Comparison of ENCODE assay signal across 29 cellular contexts in the genomic region with DNA sequence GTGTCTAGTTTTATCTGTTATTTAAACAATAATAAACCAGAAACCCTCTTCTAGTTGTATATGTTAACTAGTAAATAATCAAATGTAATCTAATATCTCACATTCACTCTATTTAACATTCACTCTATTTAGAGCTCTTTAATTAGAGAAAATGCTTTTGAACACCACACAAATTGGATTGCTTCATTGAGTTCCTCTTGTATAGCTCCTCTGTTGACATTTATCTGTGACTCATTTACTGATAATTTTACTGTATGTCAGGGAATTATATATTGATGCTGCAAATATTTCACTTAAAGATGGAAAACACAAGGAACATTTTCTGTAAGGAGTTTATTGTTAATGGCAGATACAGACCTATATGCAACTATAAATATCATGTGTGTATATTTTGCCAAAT.
"Had no signal": no experiment of that assay in that cellular context is flagged by ENCODE, and none has a peak within 500 bp of the region (broad histone marks: within the 10 kb centered on the region; RNA-seq: fewer than 3 reads in every experiment).

No MANE protein-coding gene starts in this region.

- H3K4me1 ChIP-seq: body of pancreas, Peyer's patch had no signal

- H3K9me3 Mint-ChIP-seq: activated naive CD8-positive, alpha-beta T cell treated with anti-CD3 and anti-CD28 coated beads, Interleukin-2, amount 10 ng/mL, durations not matched to agents 7 days and 5 days had no signal

- H3K27ac Mint-ChIP-seq: activated CD8-positive, alpha-beta T cell treated with anti-CD3 and anti-CD28 coated beads, Interleukin-2, amount 10 ng/mL, durations not matched to agents 7 days and 5 days; activated naive CD8-positive, alpha-beta T cell treated with anti-CD3 and anti-CD28 coated beads, Interleukin-2, amount 10 ng/mL, durations not matched to agents 7 days and 5 days; T-helper 17 cell; WTC11 had no signal

- ATAC-seq: activated CD8-positive, alpha-beta T cell treated with anti-CD3 and anti-CD28 coated beads, Interleukin-2, amount 10 ng/mL, durations not matched to agents 7 days and 5 days; body of pancreas; T-helper 17 cell; WTC11 had no signal

- H3K9me3 ChIP-seq: ascending aorta, body of pancreas, Peyer's patch, SJSA1 had no signal

- H3K36me3 ChIP-seq: ascending aorta, Peyer's patch, SJSA1 had no signal

- H3K4me1 Mint-ChIP-seq: activated naive CD8-positive, alpha-beta T cell treated with anti-CD3 and anti-CD28 coated beads, Interleukin-2, amount 10 ng/mL, durations not matched to agents 7 days and 5 days; central memory CD8-positive, alpha-beta T cell; T-helper 17 cell had no signal

- H3K4me3 Mint-ChIP-seq: activated CD8-positive, alpha-beta T cell treated with anti-CD3 and anti-CD28 coated beads, Interleukin-2, amount 10 ng/mL, durations not matched to agents 7 days and 5 days; activated naive CD8-positive, alpha-beta T cell treated with anti-CD3 and anti-CD28 coated beads, Interleukin-2, amount 10 ng/mL, durations not matched to agents 7 days and 5 days; central memory CD8-positive, alpha-beta T cell; T-helper 17 cell; WTC11 had no signal

- DNase-seq: activated CD4-positive, alpha-beta T cell treated with anti-CD3 and anti-CD28 coated beads for 48 hours; activated CD4-positive, alpha-beta T cell treated with anti-CD3 and anti-CD28 coated beads, Interleukin-2, amount 50 U/mL, for 4 hours; activated CD4-positive, CD25-positive, alpha-beta regulatory T cell treated with anti-CD3 and anti-CD28 coated beads, Interleukin-2, amount 50 U/mL, for 72 hours; activated CD8-positive, alpha-beta memory T cell treated with anti-CD3 and anti-CD28 coated beads, Interleukin-2, amount 50 U/mL, for 48 hours; activated CD8-positive, alpha-beta T cell treated with anti-CD3 and anti-CD28 coated beads, Interleukin-2, amount 10 ng/mL, durations not matched to agents 7 days and 5 days; activated naive CD4-positive, alpha-beta T cell treated with anti-CD3 and anti-CD28 coated beads, Interleukin-2, amount 50 U/mL, for 16 hours; activated naive CD8-positive, alpha-beta T cell treated with anti-CD3 and anti-CD28 coated beads, Interleukin-2, amount 10 ng/mL, durations not matched to agents 7 days and 5 days; activated T-cell treated with anti-CD3 and anti-CD28 coated beads, Interleukin-2, amount 50 U/mL, for 1 hour; amniotic stem cell; body of pancreas; KBM-7; NCI-H1105 treated with DMSO at 0.1 percent for 48 hours; NCI-H146; NCI-H187 treated with DMSO at 0.1 percent for 48 hours; NCI-H2081 treated with DMSO at 0.1 percent for 48 hours; NCI-H2171 treated with DMSO at 0.1 percent for 48 hours; NCI-H345; NCI-H510A; NCI-H69; NK-92 treated with Interleukin-12 subunit alpha and Interleukin-12 subunit beta, amount 100 ng/mL, for 24 hours; OCI-M1; Peyer's patch; SHP77; T-helper 17 cell; T-helper 9 cell had no signal

- H3K27me3 ChIP-seq: ascending aorta, body of pancreas, Peyer's patch, SJSA1 had no signal

- H3K4me3 ChIP-seq: ascending aorta, body of pancreas, Peyer's patch, SJSA1 had no signal

- H3K27me3 Mint-ChIP-seq: activated naive CD8-positive, alpha-beta T cell treated with anti-CD3 and anti-CD28 coated beads, Interleukin-2, amount 10 ng/mL, durations not matched to agents 7 days and 5 days; central memory CD8-positive, alpha-beta T cell; T-helper 17 cell had no signal
